ENCODE assay signal across 26 cellular contexts in genomic region chr1:209552406-209553264, GRCh38. TPM values are rescaled to one million over a fixed set of nuclear protein-coding genes. Genes with fewer than 3 reads are reported as not detected.
"Had no signal": no experiment of that assay in that cellular context is flagged by ENCODE, and none has a peak within 500 bp of the region (broad histone marks: within the 10 kb centered on the region; RNA-seq: fewer than 3 reads in every experiment).

No MANE protein-coding gene starts in this region.

- H3K9me3 Mint-ChIP-seq: activated CD4-positive, alpha-beta T cell treated with anti-CD3 and anti-CD28 coated beads, Interleukin-2, amount 10 ng/mL, durations not matched to agents 24 days and 14 days; activated T-cell treated with anti-CD3 and anti-CD28 coated beads, Interleukin-2, amount 50 U/mL, for 72 hours; effector memory CD8-positive, alpha-beta T cell; stimulated activated naive CD8-positive, alpha-beta T cell treated with anti-CD3 and anti-CD28 coated beads, Interleukin-15, Interleukin-2, amounts not matched to agents 100 ng/mL and 50 ng/mL, for 24 hours; type B pancreatic cell had no signal

- H3K27me3 ChIP-seq: brain microvascular endothelial cell, gastrocnemius medialis, left lung had no signal

- H3K4me3 ChIP-seq: gastrocnemius medialis, heart left ventricle, left lung, smooth muscle cell, suprapubic skin had no signal

- H3K4me1 Mint-ChIP-seq: activated CD4-positive, alpha-beta T cell treated with anti-CD3 and anti-CD28 coated beads, Interleukin-2, amount 10 ng/mL, durations not matched to agents 24 days and 14 days had no signal

- H3K4me1 ChIP-seq: gastrocnemius medialis, heart left ventricle, left lung, suprapubic skin had no signal

- H3K36me3 Mint-ChIP-seq: activated naive CD8-positive, alpha-beta T cell; naive thymus-derived CD4-positive, alpha-beta T cell; type B pancreatic cell had no signal

- DNase-seq: activated CD4-positive, alpha-beta T cell treated with anti-CD3 and anti-CD28 coated beads, Interleukin-2, amount 10 ng/mL, durations not matched to agents 24 days and 14 days; activated CD4-positive, CD25-positive, alpha-beta regulatory T cell; activated CD8-positive, alpha-beta memory T cell treated with anti-CD3 and anti-CD28 coated beads, Interleukin-2, amount 50 U/mL, for 48 hours; activated CD8-positive, alpha-beta T cell treated with anti-CD3 and anti-CD28 coated beads, Interleukin-2, amount 10 ng/mL, durations not matched to agents 7 days and 5 days; activated gamma-delta T cell treated with Interleukin-2 at 50 U/mL for 16 hours; activated T-cell treated with anti-CD3 and anti-CD28 coated beads, Interleukin-2, amount 50 U/mL, for 72 hours; brain microvascular endothelial cell; dermis blood vessel endothelial cell; effector memory CD8-positive, alpha-beta T cell; gastrocnemius medialis; heart left ventricle; islet precursor cell; left lung; naive thymus-derived CD4-positive, alpha-beta T cell; right cardiac atrium; stimulated activated CD4-positive, alpha-beta T cell treated with anti-CD3 and anti-CD28 coated beads, Interleukin-4, amount 100 ng/mL, for 4 hours; stimulated activated CD8-positive, alpha-beta memory T cell treated with anti-CD3 and anti-CD28 coated beads, Interleukin-4, amount 100 ng/mL, for 48 hours; T-helper 2 cell had no signal

- H3K27ac Mint-ChIP-seq: activated CD4-positive, alpha-beta T cell treated with anti-CD3 and anti-CD28 coated beads, Interleukin-2, amount 10 ng/mL, durations not matched to agents 24 days and 14 days; activated CD8-positive, alpha-beta T cell treated with anti-CD3 and anti-CD28 coated beads, Interleukin-2, amount 10 ng/mL, durations not matched to agents 7 days and 5 days; activated naive CD8-positive, alpha-beta T cell; activated T-cell treated with anti-CD3 and anti-CD28 coated beads, Interleukin-2, amount 50 U/mL, for 72 hours; effector memory CD8-positive, alpha-beta T cell; naive thymus-derived CD4-positive, alpha-beta T cell; progenitor cell of endocrine pancreas; stimulated activated naive CD8-positive, alpha-beta T cell treated with anti-CD3 and anti-CD28 coated beads, Interleukin-15, Interleukin-2, amounts not matched to agents 100 ng/mL and 50 ng/mL, for 24 hours; type B pancreatic cell had no signal

- H3K27me3 Mint-ChIP-seq: stimulated activated naive CD8-positive, alpha-beta T cell treated with anti-CD3 and anti-CD28 coated beads, Interleukin-15, Interleukin-2, amounts not matched to agents 100 ng/mL and 50 ng/mL, for 24 hours had no signal

- ATAC-seq: activated CD8-positive, alpha-beta T cell treated with anti-CD3 and anti-CD28 coated beads, Interleukin-2, amount 10 ng/mL, durations not matched to agents 7 days and 5 days; activated T-cell treated with anti-CD3 and anti-CD28 coated beads, Interleukin-2, amount 50 U/mL, for 72 hours; effector memory CD8-positive, alpha-beta T cell; gastrocnemius medialis; heart left ventricle; left lung; naive thymus-derived CD4-positive, alpha-beta T cell; right cardiac atrium had no signal

- H3K27ac ChIP-seq: brain microvascular endothelial cell, epithelial cell of prostate, gastrocnemius medialis, heart left ventricle, left lung, suprapubic skin had no signal

- H3K4me2 ChIP-seq: smooth muscle cell had no signal

- H3K36me3 ChIP-seq: brain microvascular endothelial cell, gastrocnemius medialis, heart left ventricle, left lung, suprapubic skin had no signal

- H3K9me3 ChIP-seq: gastrocnemius medialis, heart left ventricle, left lung, suprapubic skin had no signal

- H3K4me3 Mint-ChIP-seq: activated CD4-positive, alpha-beta T cell treated with anti-CD3 and anti-CD28 coated beads, Interleukin-2, amount 10 ng/mL, durations not matched to agents 24 days and 14 days; activated CD8-positive, alpha-beta T cell treated with anti-CD3 and anti-CD28 coated beads, Interleukin-2, amount 10 ng/mL, durations not matched to agents 7 days and 5 days; activated naive CD8-positive, alpha-beta T cell; activated T-cell treated with anti-CD3 and anti-CD28 coated beads, Interleukin-2, amount 50 U/mL, for 72 hours; effector memory CD8-positive, alpha-beta T cell; naive thymus-derived CD4-positive, alpha-beta T cell; stimulated activated naive CD8-positive, alpha-beta T cell treated with anti-CD3 and anti-CD28 coated beads, Interleukin-15, Interleukin-2, amounts not matched to agents 100 ng/mL and 50 ng/mL, for 24 hours; type B pancreatic cell had no signal

RNA-seq across cellular contexts. Expression of gene CAMK1G, which starts 30.9 kb away (rescaled TPM):
- total RNA-seq: activated CD8-positive, alpha-beta T cell treated with anti-CD3 and anti-CD28 coated beads, Interleukin-2, amount 10 ng/mL, durations not matched to agents 7 days and 5 days; chondrocyte; dermis blood vessel endothelial cell; naive thymus-derived CD4-positive, alpha-beta T cell had no signal
- polyA plus RNA-seq: heart left ventricle; naive thymus-derived CD4-positive, alpha-beta T cell; smooth muscle cell had no signal
